20 cellular contexts compared by ENCODE assay signal in the genomic region with DNA sequence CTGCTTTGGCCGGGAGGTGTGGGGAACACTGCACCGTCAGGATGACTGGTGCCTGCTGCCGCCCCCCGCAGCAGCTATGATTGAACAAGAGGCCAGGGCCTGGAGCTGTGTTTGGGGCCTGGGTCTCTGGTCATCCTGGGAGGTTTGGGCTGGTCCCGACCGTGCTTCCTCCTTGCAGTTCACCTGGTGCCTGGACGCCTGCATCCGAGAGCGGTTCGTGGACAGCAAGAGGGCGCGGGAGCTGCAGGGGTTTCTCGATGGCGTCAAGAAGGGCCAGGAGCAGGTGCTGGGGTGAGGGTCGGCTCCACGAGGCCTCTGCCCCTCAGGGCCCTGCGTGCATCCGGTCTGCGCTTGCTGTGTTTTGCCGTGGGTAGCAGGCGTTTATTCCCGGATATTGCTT. TPM values are rescaled to one million over a fixed set of nuclear protein-coding genes. Genes with fewer than 3 reads are reported as not detected.
DNase-seq lines count a peak whose midpoint lies in the region; ATAC-seq, FAIRE-seq and TF ChIP-seq lines count a peak whose summit lies in the region.
"Had no signal": no experiment of that assay in that cellular context is flagged by ENCODE, and none has a peak within 500 bp of the region (broad histone marks: within the 10 kb centered on the region; RNA-seq: fewer than 3 reads in every experiment).

No MANE protein-coding gene starts in this region.

- no peak overlapping the region for H2AK5ac ChIP-seq in H1 (ENCODE audit: low read depth, low read length)

- H3K23me2 ChIP-seq in H1 (ENCODE audit: low read depth, low read length), result no peaks in the 10 kb centered on the region

- CTCF ChIA-PET in H1 (lab: Charles Lee; ENCODE audit: partially characterized antibody), result interaction anchor here (2.2 to 5.3 kb wide), 3 partner anchors 10 to 27 kb away, joined by 8 to 29 read pairs (median 10); a partner anchor contains a TSS

- H2BK120ac ChIP-seq in H1 (replicated peaks; ENCODE audit: low read depth, low read length), result no peak overlapping the region

- no peak for FAIRE-seq in H1 (lab: Jason Lieb, UNC)
- FAIRE-seq: A549, GM12878, HTR-8/SVneo had no signal

- H3K18ac ChIP-seq in H1 (ENCODE audit: extremely low read depth, low read length), result no peak overlapping the region

- TF ChIP-seq POLR2A in H1 (IDR thresholded peaks at IDR 0.05; ENCODE audit: control extremely low read depth in 1 of 2, low read depth in 2 of 2, low read length in 2 of 2), result no peak
- TF ChIP-seq POLR2A in upper lobe of left lung (IDR thresholded peaks at IDR 0.05), result no peak

- no peak overlapping the region for H3K4me3 ChIP-seq in RWPE2 (ENCODE audit: severe bottlenecking)
- H3K4me3 ChIP-seq in H1 (ENCODE audit: extremely low read depth in 1 of 4, insufficient read depth in 2 of 4, low read depth in 3 of 4, low read length in 4 of 4), result no peak overlapping the region
- H3K4me3 ChIP-seq in osteoblast (ENCODE audit: insufficient read depth, low read length), result no peak overlapping the region
- no peak overlapping the region for H3K4me3 ChIP-seq in upper lobe of left lung
- H3K4me3 ChIP-seq: A549, BLaER1, GM12878, GM23338 had no signal

- peaks cover 0 to 10% of the 10 kb centered on the region in 2 experiments for H4K20me1 ChIP-seq in H1 (replicated peaks in 1 of 2; ENCODE audit: control insufficient read depth in 1 of 2, insufficient read depth in 2 of 2, low read length in 2 of 2)
- peaks cover 5% of the 10 kb centered on the region for H4K20me1 ChIP-seq in osteoblast (ENCODE audit: insufficient read depth, low read length)

- H3K9ac ChIP-seq in H1 (replicated peaks in 1 of 4; ENCODE audit: extremely low read depth in 1 of 4, low read depth in 3 of 4, low read length in 3 of 4), result no peak overlapping the region
- H3K9ac ChIP-seq: BLaER1 had no signal

- H3K27ac ChIP-seq in RWPE2 (ENCODE audit: poor library complexity, severe bottlenecking), result no peak overlapping the region
- H3K27ac ChIP-seq in H1 (ENCODE audit: low read depth, low read length), result no peak overlapping the region
- no peak overlapping the region for H3K27ac ChIP-seq in osteoblast (ENCODE audit: low read depth, low read length)
- H3K27ac ChIP-seq in upper lobe of left lung, result no peak overlapping the region
- H3K27ac ChIP-seq: A549, BLaER1 had no signal

- no peaks in the 10 kb centered on the region for H3K9me3 ChIP-seq in RWPE2 (ENCODE audit: severe bottlenecking)
- H3K9me3 ChIP-seq in H1 (ENCODE audit: insufficient read depth in 2 of 2, low read depth in 1 of 2, low read length in 1 of 2), result no peaks in the 10 kb centered on the region
- no peaks in the 10 kb centered on the region for H3K9me3 ChIP-seq in osteoblast (ENCODE audit: low read depth, low read length)
- H3K9me3 ChIP-seq in upper lobe of left lung, result no peaks in the 10 kb centered on the region
- H3K9me3 ChIP-seq: A549, BLaER1 had no signal

- no peak overlapping the region for H2BK20ac ChIP-seq in H1 (ENCODE audit: low read length)

- no peak for ATAC-seq in RWPE2 (ENCODE audit: low read depth)
- ATAC-seq in HG03280 (IDR thresholded peaks at IDR 0.05; ENCODE audit: unreplicated experiment), result no peak
- no peak for ATAC-seq in upper lobe of left lung (ENCODE audit: low FRiP score in 2 of 2)
- ATAC-seq: A549, GM12878, GM23338, HCT116 had no signal

- H3K4me1 ChIP-seq in RWPE2 (ENCODE audit: insufficient read depth, poor library complexity, severe bottlenecking), result no peaks in the 10 kb centered on the region
- no peaks in the 10 kb centered on the region for H3K4me1 ChIP-seq in H1 (replicated peaks in 1 of 4; ENCODE audit: control insufficient read depth in 3 of 4, insufficient read depth in 4 of 4, low read length in 3 of 4)
- H3K4me1 ChIP-seq in osteoblast (ENCODE audit: insufficient read depth, low read length), result peaks cover 15% of the 10 kb centered on the region
- H3K4me1 ChIP-seq in upper lobe of left lung, result peaks cover 14 to 30% (median 18%) of the 10 kb centered on the region in 4 donors

- H3K79me1 ChIP-seq in H1 (ENCODE audit: low read depth, low read length), result no peaks in the 10 kb centered on the region

- DNase-seq in RWPE2 (ENCODE audit: low spot score), result peak; percentile 58
- no peak for DNase-seq in H1 (ENCODE audit: low read depth in 1 of 2, low spot score in 2 of 2)
- DNase-seq in osteoblast (ENCODE audit: insufficient read length, low spot score, missing footprints), result peak; percentile 30
- no peak for DNase-seq in NCI-H2171 treated with DMSO at 0.1 percent for 48 hours (lab: John Stamatoyannopoulos, UW)
- no peak for DNase-seq in upper lobe of left lung
- no peak for DNase-seq in NCI-H2081 (lab: John Stamatoyannopoulos, UW)
- DNase-seq: DMS79 treated with DMSO at 0.1 percent for 48 hours, H7, HFFc6, KG1 had no signal

- H4K8ac ChIP-seq in H1 (ENCODE audit: extremely low read depth, insufficient read depth, low read length), result peak overlapping the region; percentile 62; the same call in 1 of the 2 replicates

- H4K91ac ChIP-seq in H1 (replicated peaks; ENCODE audit: insufficient read length, low read length), result no peak overlapping the region

- no peak for TF ChIP-seq RAD21 in H1 (IDR thresholded peaks at IDR 0.05 in 1 of 2, conservative IDR thresholded peaks at IDR 0.05 in 1 of 2; ENCODE audit: low read depth in 2 of 2, low read length in 2 of 2)

- H4K5ac ChIP-seq in H1 (ENCODE audit: insufficient read length, low read depth, low read length), result no peak overlapping the region

- H3K4ac ChIP-seq in H1 (replicated peaks; ENCODE audit: insufficient read length, low read depth, low read length), result no peak overlapping the region

- peak overlapping the region; percentile 44; the same call in 1 of the 2 replicates for H2BK5ac ChIP-seq in H1 (ENCODE audit: low read depth, low read length)

- no peak overlapping the region for H2AFZ ChIP-seq in H1 (ENCODE audit: low read length)
- H2AFZ ChIP-seq in osteoblast (ENCODE audit: low read length), result no peak overlapping the region
- H2AFZ ChIP-seq: GM23338 had no signal

- no peak overlapping the region for H2BK15ac ChIP-seq in H1 (ENCODE audit: low read length)

- no peak overlapping the region for H3K56ac ChIP-seq in H1 (replicated peaks; ENCODE audit: insufficient read length, low read depth, low read length)

- H3K27me3 ChIP-seq in RWPE2 (ENCODE audit: insufficient read depth, poor library complexity, severe bottlenecking), result no peaks in the 10 kb centered on the region
- no peaks in the 10 kb centered on the region for H3K27me3 ChIP-seq in H1 (replicated peaks in 1 of 4; ENCODE audit: control insufficient read depth in 3 of 4, extremely low read depth in 1 of 4, insufficient read depth in 3 of 4, low read length in 3 of 4)
- H3K27me3 ChIP-seq in osteoblast (ENCODE audit: insufficient read depth, low read length), result no peaks in the 10 kb centered on the region
- H3K27me3 ChIP-seq in upper lobe of left lung, result no peaks in the 10 kb centered on the region
- H3K27me3 ChIP-seq: BLaER1 had no signal

- H2BK12ac ChIP-seq in H1 (ENCODE audit: low read depth, low read length), result no peak overlapping the region

- 95% methylated on average over 22 of the region's 22 CpGs; no CpG with 5 or more reads in 1 of the 2 experiments for WGBS in H1 (ENCODE audit: extremely low coverage in 1 of 2, insufficient coverage in 1 of 2, insufficient read length in 1 of 2, insufficient replicate concordance in 2 of 2, low coverage in 1 of 2, low lambda C conversion rate in 2 of 2, missing lambda C conversion rate in 1 of 2), 2 experiments
- WGBS in upper lobe of left lung, 2 donors, result 94 to 97% methylated on average over 18 to 22 of the region's 22 CpGs

- H3K79me2 ChIP-seq in H1 (ENCODE audit: control insufficient read depth in 1 of 2, insufficient read depth in 2 of 2, low read length in 2 of 2) (no peaks in the 10 kb centered on the region), osteoblast (ENCODE audit: insufficient read depth, low read length) (peaks cover 11% of the 10 kb centered on the region)

- H3K23ac ChIP-seq in H1 (ENCODE audit: insufficient read length), result no peak overlapping the region

- POLR2A ChIA-PET in H1 (lab: Charles Lee; ENCODE audit: partially characterized antibody), result interaction anchor here (47.8 to 69.9 kb wide), 2 partner anchors 7 to 29 kb away, joined by 1462 read pairs; partner anchors contain the start of genes CYSRT1, NDOR1, NELFB and RNF208

- TF ChIP-seq CTCF in RWPE2 (IDR thresholded peaks at IDR 0.05; ENCODE audit: poor library complexity, severe bottlenecking), result no peak
- TF ChIP-seq CTCF in H1 (IDR thresholded peaks at IDR 0.05; ENCODE audit: control extremely low read depth in 1 of 3, insufficient read depth in 1 of 3, low read depth in 1 of 3, low read length in 3 of 3), result no peak
- no peak for TF ChIP-seq CTCF in osteoblast (IDR thresholded peaks at IDR 0.05; ENCODE audit: extremely low read depth, low read depth, low read length)
- TF ChIP-seq CTCF in upper lobe of left lung (IDR thresholded peaks at IDR 0.05), result no peak

- H3K14ac ChIP-seq in H1 (ENCODE audit: insufficient read length), result no peak overlapping the region

- peaks cover 70% of the 10 kb centered on the region for H3K36me3 ChIP-seq in RWPE2 (ENCODE audit: low read depth)
- peaks cover 7 to 36% (median 22%) of the 10 kb centered on the region in 4 experiments for H3K36me3 ChIP-seq in H1 (ENCODE audit: control insufficient read depth in 2 of 4, insufficient read depth in 4 of 4, low read length in 3 of 4)
- H3K36me3 ChIP-seq in osteoblast (ENCODE audit: insufficient read depth, low read length), result peaks cover 37% of the 10 kb centered on the region
- H3K36me3 ChIP-seq in upper lobe of left lung, result peaks cover 11 to 53% (median 36%) of the 10 kb centered on the region in 4 donors

- no peak overlapping the region for H3K4me2 ChIP-seq in H1 (ENCODE audit: insufficient read depth in 1 of 2, low read depth in 2 of 2, low read length in 2 of 2)
- no peak overlapping the region for H3K4me2 ChIP-seq in osteoblast (ENCODE audit: insufficient read depth, low read length)
- H3K4me2 ChIP-seq: A549, BLaER1, GM23338 had no signal

- TF ChIP-seq EP300 in H1 (IDR thresholded peaks at IDR 0.05; ENCODE audit: borderline replicate concordance in 1 of 2, low read depth in 2 of 2, low read length in 2 of 2) (no peak), upper lobe of left lung (IDR thresholded peaks at IDR 0.05) (no peak)

RNA-seq across cellular contexts. Expression of gene NELFB, which starts 8.9 kb away (rescaled TPM):
- 70.8 and 78.0 TPM in 2 replicates for total RNA-seq in H1 (2021; fragmentation: NEBNext Ultra II Directional; extraction: Animal tissue kit (Norgen Biotek cat#: 25700))
- 57.6 and 86.5 TPM in 2 replicates for polyA plus RNA-seq in H1 (2011; rRNA removed)
- polyA plus RNA-seq in H1 (2011; cell fraction: cytosol; rRNA removed), result 76.0 TPM
- 88.6 TPM for polyA plus RNA-seq in H1 (2011; cell fraction: nucleus; rRNA removed)
- 60.2 to 87.1 TPM (median 80.4 TPM) in 4 replicates for polyA plus RNA-seq in H1 (2012, experiment 1 of 2)
- 79.8 TPM for polyA plus RNA-seq in H1 (2012, experiment 2 of 2)
- 37.9 TPM for polyA plus RNA-seq in H1 (2013, experiment 1 of 2)
- polyA plus RNA-seq in H1 (2013, experiment 2 of 2), result 37.5 TPM
- polyA minus RNA-seq in H1 (2011; rRNA and poly(A)+ RNA removed), result 38.7 and 47.9 TPM in 2 replicates
- 49.8 TPM for polyA minus RNA-seq in H1 (2011; cell fraction: cytosol; rRNA and poly(A)+ RNA removed)
- polyA minus RNA-seq in H1 (2011; cell fraction: nucleus; rRNA and poly(A)+ RNA removed), result 27.2 TPM
- total RNA-seq in osteoblast, result 46.0 and 47.4 TPM in 2 replicates
- 10 to 100 TPM; 31.8 to 55.6 (median 49.8) TPM for total RNA-seq in upper lobe of left lung

RNA-seq across cellular contexts. Expression of gene STPG3, which starts 13.0 kb away (rescaled TPM):
- not detected in 2 replicates for total RNA-seq in H1 (2021; fragmentation: NEBNext Ultra II Directional; extraction: Animal tissue kit (Norgen Biotek cat#: 25700))
- polyA plus RNA-seq in H1 (2011; rRNA removed), result 0.14 TPM in 1 of 2 replicates, not detected in the other
- polyA plus RNA-seq in H1 (2011; cell fraction: cytosol; rRNA removed), result not detected
- polyA plus RNA-seq in H1 (2011; cell fraction: nucleus; rRNA removed), result 0.43 TPM
- polyA plus RNA-seq in H1 (2012, experiment 1 of 2), result 0.42 to 0.67 TPM (median 0.61 TPM) in 3 of 4 replicates, not detected in the other
- 0.30 TPM for polyA plus RNA-seq in H1 (2012, experiment 2 of 2)
- polyA plus RNA-seq in H1 (2013, experiment 1 of 2), result 0.06 TPM
- not detected for polyA plus RNA-seq in H1 (2013, experiment 2 of 2)
- not detected in 2 replicates for polyA minus RNA-seq in H1 (2011; rRNA and poly(A)+ RNA removed)
- not detected for polyA minus RNA-seq in H1 (2011; cell fraction: cytosol; rRNA and poly(A)+ RNA removed)
- not detected for polyA minus RNA-seq in H1 (2011; cell fraction: nucleus; rRNA and poly(A)+ RNA removed)
- 0.36 TPM in 1 of 2 replicates, not detected in the other for total RNA-seq in osteoblast
- total RNA-seq in upper lobe of left lung, result under 1 TPM in 1 of 6 donors, not detected in 5; 0.23 TPM
- total RNA-seq: CD4-positive, alpha-beta memory T cell; GM12878; GM23338; H7; HFFc6 had no signal
- polyA plus RNA-seq: A549; CD14-positive monocyte; CD4-positive, alpha-beta memory T cell; GM12878; GM23338; IgD-negative memory B cell had no signal

RNA-seq across cellular contexts. Expression of gene TOR4A, which starts 13.5 kb away (rescaled TPM):
- total RNA-seq in H1 (2021; fragmentation: NEBNext Ultra II Directional; extraction: Animal tissue kit (Norgen Biotek cat#: 25700)), result 9.2 and 9.3 TPM in 2 replicates
- polyA plus RNA-seq in H1 (2011; rRNA removed), result 8.4 and 11.4 TPM in 2 replicates
- 6.6 TPM for polyA plus RNA-seq in H1 (2011; cell fraction: cytosol; rRNA removed)
- 11.1 TPM for polyA plus RNA-seq in H1 (2011; cell fraction: nucleus; rRNA removed)
- 3.5 to 6.6 TPM (median 5.8 TPM) in 4 replicates for polyA plus RNA-seq in H1 (2012, experiment 1 of 2)
- 5.1 TPM for polyA plus RNA-seq in H1 (2012, experiment 2 of 2)
- 12.1 TPM for polyA plus RNA-seq in H1 (2013, experiment 1 of 2)
- 12.3 TPM for polyA plus RNA-seq in H1 (2013, experiment 2 of 2)
- polyA minus RNA-seq in H1 (2011; rRNA and poly(A)+ RNA removed), result 2.7 TPM in 2 replicates
- 10.6 TPM for polyA minus RNA-seq in H1 (2011; cell fraction: cytosol; rRNA and poly(A)+ RNA removed)
- polyA minus RNA-seq in H1 (2011; cell fraction: nucleus; rRNA and poly(A)+ RNA removed), result 9.7 TPM
- total RNA-seq in osteoblast (0.29 and 2.5 TPM in 2 replicates), upper lobe of left lung (10 to 100 TPM; 31.5 to 62.6 (median 39.2) TPM)

RNA-seq across cellular contexts. Expression of gene TUBB4B, which starts 23.0 kb away (rescaled TPM):
- total RNA-seq in H1 (2021; fragmentation: NEBNext Ultra II Directional; extraction: Animal tissue kit (Norgen Biotek cat#: 25700)), result 307 and 311 TPM in 2 replicates
- 280 and 342 TPM in 2 replicates for polyA plus RNA-seq in H1 (2011; rRNA removed)
- 348 TPM for polyA plus RNA-seq in H1 (2011; cell fraction: cytosol; rRNA removed)
- polyA plus RNA-seq in H1 (2011; cell fraction: nucleus; rRNA removed), result 340 TPM
- 226 to 351 TPM (median 341 TPM) in 4 replicates for polyA plus RNA-seq in H1 (2012, experiment 1 of 2)
- 349 TPM for polyA plus RNA-seq in H1 (2012, experiment 2 of 2)
- 214 TPM for polyA plus RNA-seq in H1 (2013, experiment 1 of 2)
- 205 TPM for polyA plus RNA-seq in H1 (2013, experiment 2 of 2)
- polyA minus RNA-seq in H1 (2011; rRNA and poly(A)+ RNA removed), result 150 and 158 TPM in 2 replicates
- polyA minus RNA-seq in H1 (2011; cell fraction: cytosol; rRNA and poly(A)+ RNA removed), result 145 TPM
- 92.9 TPM for polyA minus RNA-seq in H1 (2011; cell fraction: nucleus; rRNA and poly(A)+ RNA removed)
- total RNA-seq in osteoblast, result 67.7 and 74.0 TPM in 2 replicates
- total RNA-seq in upper lobe of left lung, result 100 to 1,000 TPM; 120 to 539 (median 227) TPM

RNA-seq across cellular contexts. Expression of gene SLC34A3, which starts 33.4 kb away (rescaled TPM):
- total RNA-seq in H1 (2021; fragmentation: NEBNext Ultra II Directional; extraction: Animal tissue kit (Norgen Biotek cat#: 25700)), result not detected in 2 replicates
- 0.06 and 0.08 TPM in 2 replicates for polyA plus RNA-seq in H1 (2011; rRNA removed)
- 0.09 TPM for polyA plus RNA-seq in H1 (2011; cell fraction: cytosol; rRNA removed)
- polyA plus RNA-seq in H1 (2011; cell fraction: nucleus; rRNA removed), result 0.33 TPM
- 0.13 to 0.22 TPM (median 0.19 TPM) in 3 of 4 replicates, not detected in the other for polyA plus RNA-seq in H1 (2012, experiment 1 of 2)
- not detected for polyA plus RNA-seq in H1 (2012, experiment 2 of 2)
- 0.04 TPM for polyA plus RNA-seq in H1 (2013, experiment 1 of 2)
- polyA plus RNA-seq in H1 (2013, experiment 2 of 2), result 0.07 TPM
- polyA minus RNA-seq in H1 (2011; rRNA and poly(A)+ RNA removed), result not detected in 2 replicates
- not detected for polyA minus RNA-seq in H1 (2011; cell fraction: cytosol; rRNA and poly(A)+ RNA removed)
- not detected for polyA minus RNA-seq in H1 (2011; cell fraction: nucleus; rRNA and poly(A)+ RNA removed)
- total RNA-seq in osteoblast (not detected in 2 replicates), upper lobe of left lung (under 1 TPM in 2 of 6 donors, not detected in 4; 0.10 to 0.17 TPM)
- total RNA-seq: CD4-positive, alpha-beta memory T cell; GM12878; GM23338; HFFc6 had no signal
- polyA plus RNA-seq: CD14-positive monocyte; CD4-positive, alpha-beta memory T cell; GM12878; GM23338; IgD-negative memory B cell had no signal

Comparison
In these comparisons a context has a peak if more than half of its experiments do, and no peak if none do; other contexts are left out.
1. DNase-seq: peak in RWPE2 (single experiment) and osteoblast (single experiment); none in H1 (0 of 2), NCI-H2171 treated with DMSO at 0.1 percent for 48 hours (single experiment), upper lobe of left lung (0 of 2) and NCI-H2081 (0 of 2).